Comparison of ENCODE assay signal across 1 cellular context in genomic region chr1:28668191-28668955, GRCh38.
TF ChIP-seq lines count a peak whose summit lies in the region.

GMEB1 (plus strand) TSS chr1:28668784; CDS start chr1:28683613, 14,829 bp downstream.

TF ChIP-seq in HepG2, 621 proteins besides CTCF, POLR2A, EP300 and RAD21 (continued from another document and continues in another):
- TF ChIP-seq MXD3 (CRISPR knock-in tag; IDR thresholded peaks at IDR 0.05) (no peak), PBX3 (CRISPR knock-in tag; IDR thresholded peaks at IDR 0.05; ENCODE audit: borderline replicate concordance) (no peak), MLXIP (CRISPR knock-in tag; IDR thresholded peaks at IDR 0.05; ENCODE audit: borderline replicate concordance) (no peak), KDM3A (CRISPR knock-in tag; IDR thresholded peaks at IDR 0.05; ENCODE audit: low read depth) (no peak), MAFF (IDR thresholded peaks at IDR 0.05; ENCODE audit: low read depth, low read length) (peak; percentile 16; the same call in 1 of the 2 replicates), HOXA3 (CRISPR knock-in tag; IDR thresholded peaks at IDR 0.05) (peak; percentile 52; the same call in 1 of the 2 replicates), ZNF770 (CRISPR knock-in tag; IDR thresholded peaks at IDR 0.05) (0 out of 2 replicates have a peak, but pooled peaks have one; percentile 10), ZNF136 (CRISPR knock-in tag; IDR thresholded peaks at IDR 0.05; ENCODE audit: low read depth) (no peak), ZNF367 (CRISPR knock-in tag; IDR thresholded peaks at IDR 0.05; ENCODE audit: borderline replicate concordance) (no peak), ZC3H13 (CRISPR knock-in tag; IDR thresholded peaks at IDR 0.05) (no peak), ZNF615 (CRISPR knock-in tag; IDR thresholded peaks at IDR 0.05; ENCODE audit: borderline replicate concordance) (no peak), PHF21A (CRISPR knock-in tag; IDR thresholded peaks at IDR 0.05) (no peak), POLR2AphosphoS5 (IDR thresholded peaks at IDR 0.05; ENCODE audit: low read depth, low read length) (peak; percentile 47; the same call in 1 of the 2 replicates), ZNF574 (CRISPR knock-in tag; IDR thresholded peaks at IDR 0.05) (peak; percentile 96), TBP (CRISPR knock-in tag; IDR thresholded peaks at IDR 0.05) (no peak), ZNF777 (CRISPR knock-in tag; IDR thresholded peaks at IDR 0.05) (peak; percentile 9; the same call in 1 of the 2 replicates), ATF5 (CRISPR knock-in tag; IDR thresholded peaks at IDR 0.05; ENCODE audit: low read depth) (no peak), TEF (CRISPR knock-in tag; IDR thresholded peaks at IDR 0.05) (no peak), ZNF10 (CRISPR knock-in tag; IDR thresholded peaks at IDR 0.05; ENCODE audit: borderline replicate concordance, low read depth) (no peak), PITX1 (CRISPR knock-in tag; IDR thresholded peaks at IDR 0.05) (peak; percentile 67), RFXAP (CRISPR knock-in tag; IDR thresholded peaks at IDR 0.05; ENCODE audit: borderline replicate concordance) (0 out of 2 replicates have a peak, but pooled peaks have one; percentile 42), ZNF790 (CRISPR knock-in tag; IDR thresholded peaks at IDR 0.05; ENCODE audit: borderline replicate concordance) (0 out of 2 replicates have a peak, but pooled peaks have one; percentile 6), AHR (CRISPR knock-in tag; IDR thresholded peaks at IDR 0.05) (no peak), ETV5 (CRISPR knock-in tag; IDR thresholded peaks at IDR 0.05; ENCODE audit: borderline replicate concordance) (peak; percentile 85), ZNF850 (CRISPR knock-in tag; conservative IDR thresholded peaks at IDR 0.05) (no peak), PREB (CRISPR knock-in tag; IDR thresholded peaks at IDR 0.05) (no peak), ZNF234 (CRISPR knock-in tag; conservative IDR thresholded peaks at IDR 0.05) (no peak), ZNF205 (CRISPR knock-in tag; IDR thresholded peaks at IDR 0.05) (no peak), ZNF788 (CRISPR knock-in tag; IDR thresholded peaks at IDR 0.05; ENCODE audit: borderline replicate concordance) (no peak), JUNB (CRISPR knock-in tag; IDR thresholded peaks at IDR 0.05; ENCODE audit: borderline replicate concordance) (no peak), ZNF562 (CRISPR knock-in tag; IDR thresholded peaks at IDR 0.05; ENCODE audit: borderline replicate concordance) (no peak), ZNF251 (CRISPR knock-in tag; IDR thresholded peaks at IDR 0.05) (no peak), ZSCAN31 (CRISPR knock-in tag; IDR thresholded peaks at IDR 0.05; ENCODE audit: low read depth) (0 out of 2 replicates have a peak, but pooled peaks have one; percentile 20), GABPB1 (CRISPR knock-in tag; IDR thresholded peaks at IDR 0.05) (peak; percentile 89), ZMYM4 (CRISPR knock-in tag; IDR thresholded peaks at IDR 0.05) (no peak), ZNF616 (CRISPR knock-in tag; IDR thresholded peaks at IDR 0.05; ENCODE audit: low read depth) (no peak), JUN (CRISPR knock-in tag; IDR thresholded peaks at IDR 0.05) (no peak), MLX (CRISPR knock-in tag; IDR thresholded peaks at IDR 0.05) (no peak), ARID5B (CRISPR knock-in tag; IDR thresholded peaks at IDR 0.05) (no peak), ZFP36L1 (CRISPR knock-in tag; IDR thresholded peaks at IDR 0.05) (no peak), PTBP1 (IDR thresholded peaks at IDR 0.05; ENCODE audit: low read depth, low read length, poor library complexity, severe bottlenecking) (no peak), ZBTB25 (CRISPR knock-in tag; IDR thresholded peaks at IDR 0.05) (peak; percentile 83; the same call in 1 of the 2 replicates), HNF4G (IDR thresholded peaks at IDR 0.05; ENCODE audit: borderline replicate concordance, low read depth, low read length) (no peak), HNF4G (CRISPR knock-in tag; IDR thresholded peaks at IDR 0.05; ENCODE audit: borderline replicate concordance, low read depth) (no peak)
